In the genomic region with DNA sequence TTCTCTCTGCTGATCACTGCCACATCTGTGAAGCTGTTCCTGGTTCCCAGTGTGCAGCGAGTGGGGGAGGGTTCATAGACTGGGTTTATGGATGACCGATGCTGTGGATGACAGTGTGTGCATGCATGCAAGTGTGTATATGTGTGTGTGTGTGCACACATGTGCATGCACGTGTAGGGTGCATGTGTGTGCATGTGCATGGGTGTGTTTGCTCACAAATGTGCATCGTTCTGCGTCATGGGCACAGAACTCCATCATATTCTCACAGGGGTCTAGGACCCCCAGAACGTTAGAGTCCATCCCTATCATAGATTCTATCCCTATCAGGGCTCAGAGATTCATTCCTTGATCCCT, we compare ENCODE assay signal across 25 cellular contexts.
DNase-seq lines count a peak whose midpoint lies in the region; ATAC-seq, FAIRE-seq and TF ChIP-seq lines count a peak whose summit lies in the region.
"Had no signal": no experiment of that assay in that cellular context is flagged by ENCODE, and none has a peak within 500 bp of the region (broad histone marks: within the 10 kb centered on the region; RNA-seq: fewer than 3 reads in every experiment).

No MANE protein-coding gene starts in this region.

- peak overlapping the region in 7 of 11 experiments; percentile 1 to 56 (median 29); a peak in 5 of 22 replicates for H3K4me2 ChIP-seq in BLaER1 treated with 17β-estradiol and CSF1 and Interleukin-3, amounts not matched to agents 10 nM and 100 nM
- no peak overlapping the region for H3K4me2 ChIP-seq in GM12878 (ENCODE audit: control insufficient read depth, insufficient read depth)
- H3K4me2 ChIP-seq: A549 had no signal

- H3K27me3 ChIP-seq in right atrium auricular region: no peaks in the 10 kb centered on the region
- H3K27me3 ChIP-seq in BLaER1 treated with 17β-estradiol and CSF1 and Interleukin-3, amounts not matched to agents 10 nM and 100 nM: no peaks in the 10 kb centered on the region
- no peaks in the 10 kb centered on the region for H3K27me3 ChIP-seq in GM12878 (replicated peaks in 1 of 2; ENCODE audit: control insufficient read depth in 2 of 2, insufficient read depth in 2 of 2, low read length in 1 of 2)
- no peaks in the 10 kb centered on the region for H3K27me3 ChIP-seq in upper lobe of right lung
- H3K27me3 ChIP-seq: BE2C had no signal

- H3K9me3 ChIP-seq in right atrium auricular region (peaks cover 0 to 9% of the 10 kb centered on the region in 2 donors), GM12878 (replicated peaks; ENCODE audit: control insufficient read depth, insufficient read depth, low read length) (no peaks in the 10 kb centered on the region), upper lobe of right lung (no peaks in the 10 kb centered on the region)
- peaks cover 0 to 14% (median 9%) of the 10 kb centered on the region in 11 experiments; a peak in 11 of 22 replicates for H3K9me3 ChIP-seq in BLaER1 treated with 17β-estradiol and CSF1 and Interleukin-3, amounts not matched to agents 10 nM and 100 nM (replicated peaks in 1 of 11)
- H3K9me3 ChIP-seq: BE2C, Caco-2 had no signal

- H3K4me3 ChIP-seq in right atrium auricular region (no peak overlapping the region), GM12878 (no peak overlapping the region), upper lobe of right lung (no peak overlapping the region)
- no peak overlapping the region for H3K4me3 ChIP-seq in BLaER1 treated with 17β-estradiol and CSF1 and Interleukin-3, amounts not matched to agents 10 nM and 100 nM
- H3K4me3 ChIP-seq: A549, GM23248 had no signal

- no peaks in the 10 kb centered on the region for H3K36me3 ChIP-seq in right atrium auricular region
- H3K36me3 ChIP-seq in BLaER1 treated with 17β-estradiol and CSF1 and Interleukin-3, amounts not matched to agents 10 nM and 100 nM: no peaks in the 10 kb centered on the region
- no peaks in the 10 kb centered on the region for H3K36me3 ChIP-seq in GM12878 (ENCODE audit: control insufficient read depth in 2 of 2, insufficient read depth in 2 of 2, low read length in 1 of 2)
- no peaks in the 10 kb centered on the region for H3K36me3 ChIP-seq in upper lobe of right lung
- H3K36me3 ChIP-seq: BE2C had no signal

- H3K9ac ChIP-seq in BLaER1 treated with 17β-estradiol and CSF1 and Interleukin-3, amounts not matched to agents 10 nM and 100 nM: no peak overlapping the region
- H3K9ac ChIP-seq in GM12878 (ENCODE audit: control insufficient read depth, insufficient read depth, low read length): no peak overlapping the region
- H3K9ac ChIP-seq: GM23248 had no signal

- no peak for TF ChIP-seq POLR2A in GM12878 (IDR thresholded peaks at IDR 0.05; ENCODE audit: low read depth, low read length)

- no peak overlapping the region for H2AFZ ChIP-seq in GM12878 (ENCODE audit: control insufficient read depth, low read depth, low read length)
- H2AFZ ChIP-seq: GM23248 had no signal

- TF ChIP-seq RAD21 in GM12878 (IDR thresholded peaks at IDR 0.05; ENCODE audit: insufficient read depth, low read depth, low read length): no peak

- no peak overlapping the region for H3K27ac ChIP-seq in right atrium auricular region
- H3K27ac ChIP-seq in BLaER1 treated with 17β-estradiol and CSF1 and Interleukin-3, amounts not matched to agents 10 nM and 100 nM: no peak overlapping the region
- H3K27ac ChIP-seq in GM12878 (ENCODE audit: control insufficient read depth, insufficient read depth): no peak overlapping the region
- H3K27ac ChIP-seq in upper lobe of right lung: no peak overlapping the region
- H3K27ac ChIP-seq: A549, C4-2B, GM23248 had no signal

- 36% methylated on average over 6 of the region's 6 CpGs for WGBS in GM12878 (ENCODE audit: insufficient coverage, insufficient replicate concordance, low lambda C conversion rate, missing lambda C conversion rate)

- RAD21 ChIA-PET in GM12878 (lab: Charles Lee; ENCODE audit: unreplicated experiment): no interaction called here

- H3K4me1 ChIP-seq in right atrium auricular region (no peaks in the 10 kb centered on the region), GM12878 (ENCODE audit: control insufficient read depth, insufficient read depth, low read length) (no peaks in the 10 kb centered on the region), upper lobe of right lung (no peaks in the 10 kb centered on the region)
- H3K4me1 ChIP-seq in BLaER1 treated with 17β-estradiol and CSF1 and Interleukin-3, amounts not matched to agents 10 nM and 100 nM: peaks cover 11 to 20% (median 16%) of the 10 kb centered on the region in 10 experiments; a peak in 19 of 20 replicates
- H3K4me1 ChIP-seq: A549, BE2C, Caco-2 had no signal

- ATAC-seq in Right ventricle myocardium inferior (no peak), GM12878 (no peak), upper lobe of right lung (no peak)
- ATAC-seq: A549; CD8-positive, alpha-beta T cell had no signal

- peak; percentile 43 for DNase-seq in right atrium auricular region (ENCODE audit: low spot score)
- DNase-seq in Right ventricle myocardium inferior (ENCODE audit: missing footprints): no peak
- no peak for DNase-seq in GM12878 (ENCODE audit: low read depth, low spot score)
- peak; percentile 32 for DNase-seq in islet precursor cell
- no peak for DNase-seq in HTR-8/SVneo (ENCODE audit: insufficient read length, low spot score)
- DNase-seq in upper lobe of right lung: no peak
- no peak for DNase-seq in NCI-H187 (lab: John Stamatoyannopoulos, UW)
- DNase-seq: 8988T; ACHN; AML-193; BE2C; Caco-2; CD4-positive, CD25-positive, alpha-beta regulatory T cell; CD8-positive, alpha-beta T cell; DMS153; DND-41; GM23248; H7; HCEC 1CT had no signal

- TF ChIP-seq CTCF in right atrium auricular region (IDR thresholded peaks at IDR 0.05) (no peak), GM12878 (IDR thresholded peaks at IDR 0.05 in 2 of 3, conservative IDR thresholded peaks at IDR 0.05 in 1 of 3; ENCODE audit: control insufficient read depth in 2 of 3, extremely low read depth in 1 of 3, insufficient read depth in 1 of 3, low read depth in 3 of 3, low read length in 3 of 3) (no peak), upper lobe of right lung (IDR thresholded peaks at IDR 0.05) (no peak)

- no peak for TF ChIP-seq EP300 in GM12878 (IDR thresholded peaks at IDR 0.05; ENCODE audit: borderline replicate concordance in 1 of 2, control insufficient read depth in 1 of 2, low read depth in 2 of 2, low read length in 2 of 2)

- FAIRE-seq in GM12878 (lab: Jason Lieb, UNC) (no peak), HTR-8/SVneo (lab: Jason Lieb, UNC) (no peak)
- FAIRE-seq: A549, G401.6, GM19239, H1 had no signal

- in situ Hi-C loops in GM12878 (cut with MboI): no loop called here

- CTCF ChIA-PET in GM12878 (lab: Yijun Ruan, JAX): no interaction called here

- BruUV-seq in GM12878 (replicated peaks; lab: Mats Ljungman, UMichigan): no TSS peak

- intact Hi-C loops in Right ventricle myocardium inferior (cut with DNase I): no loop called here
- intact Hi-C loops in GM12878 (cut with micrococcal nuclease; ENCODE audit: unreplicated experiment): no loop called here
- intact Hi-C loops in upper lobe of right lung (cut with DNase I): no loop called here

- no peaks in the 10 kb centered on the region for H4K20me1 ChIP-seq in BLaER1 treated with 17β-estradiol and CSF1 and Interleukin-3, amounts not matched to agents 10 nM and 100 nM
- H4K20me1 ChIP-seq in GM12878 (ENCODE audit: control insufficient read depth, insufficient read depth): no peaks in the 10 kb centered on the region

- SMC1A ChIA-PET in GM12878 (lab: Charles Lee; ENCODE audit: uncharacterized antibody, unreplicated experiment): no interaction called here

- POLR2A ChIA-PET in GM12878 (lab: Charles Lee): no interaction called here

- no peaks in the 10 kb centered on the region for H3K79me2 ChIP-seq in GM12878 (ENCODE audit: control insufficient read depth, insufficient read depth, low read length)

TF ChIP-seq in GM12878, 131 proteins besides CTCF, POLR2A, EP300 and RAD21:
- TF ChIP-seq BACH1 (IDR thresholded peaks at IDR 0.05; ENCODE audit: borderline replicate concordance) (no peak), IRF4 (IDR thresholded peaks at IDR 0.05; ENCODE audit: low read depth, low read length) (no peak)
- TF ChIP-seq, protein P1, sequence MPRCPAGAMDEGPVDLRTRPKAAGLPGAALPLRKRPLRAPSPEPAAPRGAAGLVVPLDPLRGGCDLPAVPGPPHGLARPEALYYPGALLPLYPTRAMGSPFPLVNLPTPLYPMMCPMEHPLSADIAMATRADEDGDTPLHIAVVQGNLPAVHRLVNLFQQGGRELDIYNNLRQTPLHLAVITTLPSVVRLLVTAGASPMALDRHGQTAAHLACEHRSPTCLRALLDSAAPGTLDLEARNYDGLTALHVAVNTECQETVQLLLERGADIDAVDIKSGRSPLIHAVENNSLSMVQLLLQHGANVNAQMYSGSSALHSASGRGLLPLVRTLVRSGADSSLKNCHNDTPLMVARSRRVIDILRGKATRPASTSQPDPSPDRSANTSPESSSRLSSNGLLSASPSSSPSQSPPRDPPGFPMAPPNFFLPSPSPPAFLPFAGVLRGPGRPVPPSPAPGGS (IDR thresholded peaks at IDR 0.05; ENCODE audit: borderline replicate concordance, insufficient read depth, low read depth, low read length, poor library complexity, severe bottlenecking): peak; percentile 56

Comparison
In these comparisons a context has a peak if more than half of its experiments do, and no peak if none do; other contexts are left out.
1. DNase-seq: peak in right atrium auricular region (single experiment) and islet precursor cell (single experiment); none in Right ventricle myocardium inferior (single experiment), GM12878 (single experiment), HTR-8/SVneo (single experiment), upper lobe of right lung (single experiment) and NCI-H187 (0 of 2).